11 cellular contexts compared by ENCODE assay signal in the genomic region with DNA sequence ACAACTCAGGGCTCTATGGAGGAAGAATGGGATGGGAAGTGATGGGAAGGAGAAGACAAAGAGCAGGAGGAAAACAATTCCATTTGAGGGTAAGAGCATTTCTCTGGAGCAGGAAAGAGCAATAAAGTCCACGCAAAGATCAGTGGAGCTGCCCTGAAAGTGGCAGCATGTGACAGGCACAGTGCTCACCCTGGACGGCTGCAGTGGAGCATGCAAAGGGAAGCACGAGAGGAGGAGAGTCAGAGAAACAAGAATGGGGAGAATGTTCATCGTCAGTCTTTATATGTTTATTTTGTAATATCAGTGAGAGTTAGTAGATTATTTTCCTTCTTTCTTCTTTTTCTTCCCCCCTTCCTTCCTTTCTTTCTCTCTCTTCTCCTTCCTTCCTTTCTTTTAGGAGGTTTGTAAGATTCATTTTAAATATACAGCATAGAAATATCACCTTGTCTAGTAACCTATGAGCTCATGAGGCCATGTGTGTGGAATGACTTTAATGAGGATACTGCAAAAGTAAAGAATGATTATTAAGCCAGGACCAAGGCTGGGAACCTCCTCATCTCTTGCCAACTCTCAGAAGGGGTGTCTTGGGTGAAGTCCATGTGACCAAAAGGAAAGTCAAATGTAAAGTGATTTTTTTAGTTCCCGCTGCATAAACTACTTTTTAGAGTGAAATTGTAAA.
DNase-seq lines count a peak whose midpoint lies in the region; ATAC-seq and TF ChIP-seq lines count a peak whose summit lies in the region.
"Had no signal": no experiment of that assay in that cellular context is flagged by ENCODE, and none has a peak within 500 bp of the region (broad histone marks: within the 10 kb centered on the region; RNA-seq: fewer than 3 reads in every experiment).

No MANE protein-coding gene starts in this region.

- no peaks in the 10 kb centered on the region for H4K20me1 ChIP-seq in mammary epithelial cell (ENCODE audit: insufficient read depth, low read length)

- peak overlapping the region; percentile 70 for H3K27ac Mint-ChIP-seq in MCF 10A (ENCODE audit: low read depth, unreplicated experiment)
- H3K27ac Mint-ChIP-seq: activated naive CD8-positive, alpha-beta T cell treated with anti-CD3 and anti-CD28 coated beads for 36 hours had no signal

- H3K9ac ChIP-seq in mammary epithelial cell (ENCODE audit: insufficient read depth, low read length) (no peak overlapping the region), mesenchymal stem cell (ENCODE audit: low read length) (peak overlapping the region; percentile 85)

- H3K27me3 ChIP-seq in breast epithelium (no peaks in the 10 kb centered on the region), mammary epithelial cell (ENCODE audit: insufficient read depth, low read length) (no peaks in the 10 kb centered on the region), mesenchymal stem cell (ENCODE audit: control insufficient read depth in 1 of 2, insufficient read depth in 1 of 2, low read length in 2 of 2) (no peaks in the 10 kb centered on the region)
- H3K27me3 ChIP-seq: gastroesophageal sphincter, testis had no signal

- peak overlapping the region; percentile 17 to 61 for H3K18ac ChIP-seq in mesenchymal stem cell (ENCODE audit: low read depth in 1 of 2, low read length in 2 of 2)

- no peak for TF ChIP-seq POLR2A in breast epithelium (IDR thresholded peaks at IDR 0.05)

- peak overlapping the region; percentile 42 to 84 for H2BK12ac ChIP-seq in mesenchymal stem cell (ENCODE audit: low read length in 2 of 2)

- dilution Hi-C loops in mammary epithelial cell (cut with HindIII; ENCODE audit: low sequenced_read_pairs) = no loop called here

- no peak for TF ChIP-seq CTCF in MCF 10A (IDR thresholded peaks at IDR 0.05; ENCODE audit: unreplicated experiment)
- no peak for TF ChIP-seq CTCF in breast epithelium (IDR thresholded peaks at IDR 0.05)
- TF ChIP-seq CTCF in mammary epithelial cell (conservative IDR thresholded peaks at IDR 0.05 in 1 of 2, IDR thresholded peaks at IDR 0.05 in 1 of 2; ENCODE audit: extremely low read depth in 1 of 2, insufficient read depth in 1 of 2, low read depth in 1 of 2, low read length in 2 of 2) = no peak

- DNase-seq in MCF 10A (ENCODE audit: unreplicated experiment) (no peak), breast epithelium (ENCODE audit: low spot score in 2 of 2) (no peak), mammary epithelial cell (no peak), mesenchymal stem cell (peak; percentile 58), T-helper 1 cell (no peak), NCI-H128 (lab: John Stamatoyannopoulos, UW; ENCODE audit: unreplicated experiment) (no peak)
- DNase-seq: activated naive CD8-positive, alpha-beta T cell treated with anti-CD3 and anti-CD28 coated beads for 36 hours had no signal

- CTCF ChIA-PET in MCF 10A (lab: Yijun Ruan, JAX) (interaction anchor here (0.7 kb wide), 1 partner anchor 246 kb away, joined by 3 read pairs; no protein-coding TSS in a partner anchor), mammary epithelial cell (lab: Charles Lee; ENCODE audit: low non-redundant PET) (no interaction called here)

- peak overlapping the region; percentile 5 for H2BK5ac ChIP-seq in mesenchymal stem cell (ENCODE audit: low read depth, low read length, poor library complexity, severe bottlenecking)

- H3K4me2 ChIP-seq in mammary epithelial cell (ENCODE audit: insufficient read depth, low read depth, low read length) (peak overlapping the region; percentile 61), mesenchymal stem cell (ENCODE audit: low read length, poor library complexity, severe bottlenecking) (no peak overlapping the region)

- H3K14ac ChIP-seq in mesenchymal stem cell (ENCODE audit: low read length in 2 of 2) = no peak overlapping the region

- H3K4me3 ChIP-seq in breast epithelium = no peak overlapping the region
- no peak overlapping the region for H3K4me3 ChIP-seq in mammary epithelial cell (replicated peaks in 1 of 3; ENCODE audit: insufficient read depth in 1 of 3, low read depth in 2 of 3, low read length in 3 of 3)
- peak overlapping the region in 1 of 2 experiments; percentile 58 for H3K4me3 ChIP-seq in mesenchymal stem cell (ENCODE audit: insufficient read depth in 1 of 2, low read depth in 1 of 2, low read length in 2 of 2)
- H3K4me3 ChIP-seq: gastroesophageal sphincter, testis had no signal

- H2AK5ac ChIP-seq in mesenchymal stem cell (ENCODE audit: low read length, severe bottlenecking) = peak overlapping the region; percentile 13

- no peak overlapping the region for H3K23ac ChIP-seq in mesenchymal stem cell (ENCODE audit: low read length in 2 of 2)

- H3K27ac ChIP-seq in breast epithelium (no peak overlapping the region), mammary epithelial cell (ENCODE audit: insufficient read depth, low read depth, low read length) (peak overlapping the region; percentile 39), mesenchymal stem cell (ENCODE audit: low read length, poor library complexity, severe bottlenecking) (peak overlapping the region; percentile 99)
- H3K27ac ChIP-seq: testis had no signal

- H2BK15ac ChIP-seq in mesenchymal stem cell (ENCODE audit: low read depth, poor library complexity, severe bottlenecking) = no peak overlapping the region

- in situ Hi-C loops in mammary epithelial cell (cut with MboI; ENCODE audit: low sequenced_read_pairs in 2 of 2) = no loop called here

- H3K9me3 ChIP-seq in breast epithelium (peaks cover 0 to 16% of the 10 kb centered on the region in 2 donors), mammary epithelial cell (replicated peaks; ENCODE audit: insufficient read depth, low read length) (peaks cover 9% of the 10 kb centered on the region), mesenchymal stem cell (ENCODE audit: control insufficient read depth, low read length) (no peaks in the 10 kb centered on the region)
- H3K9me3 ChIP-seq: gastroesophageal sphincter, testis had no signal

- no peaks in the 10 kb centered on the region for H3K36me3 Mint-ChIP-seq in MCF 10A (ENCODE audit: insufficient read depth, unreplicated experiment)
- H3K36me3 Mint-ChIP-seq: activated naive CD8-positive, alpha-beta T cell treated with anti-CD3 and anti-CD28 coated beads for 36 hours had no signal

- no peaks in the 10 kb centered on the region for H3K4me1 ChIP-seq in breast epithelium
- peaks cover 22% of the 10 kb centered on the region for H3K4me1 ChIP-seq in mammary epithelial cell (ENCODE audit: insufficient read depth, low read length)
- peaks cover 5% of the 10 kb centered on the region for H3K4me1 ChIP-seq in mesenchymal stem cell (ENCODE audit: control insufficient read depth, insufficient read depth, low read depth, low read length)
- H3K4me1 ChIP-seq: testis had no signal

- ATAC-seq in HG02981 (IDR thresholded peaks at IDR 0.05; ENCODE audit: unreplicated experiment) = no peak
- no peak for ATAC-seq in GM18511 (IDR thresholded peaks at IDR 0.05; ENCODE audit: unreplicated experiment)

- 48% methylated on average over 5 of the region's 5 CpGs for WGBS in mammary epithelial cell (ENCODE audit: low coverage, missing lambda C conversion rate)
- WGBS in mesenchymal stem cell = 2% methylated on average over 2 of the region's 5 CpGs

- no peaks in the 10 kb centered on the region for H3K27me3 Mint-ChIP-seq in MCF 10A (ENCODE audit: insufficient read depth, unreplicated experiment)
- H3K27me3 Mint-ChIP-seq: activated naive CD8-positive, alpha-beta T cell treated with anti-CD3 and anti-CD28 coated beads for 36 hours had no signal

- H4K8ac ChIP-seq in mesenchymal stem cell (ENCODE audit: low read length) = peak overlapping the region; percentile 1

- intact Hi-C loops in MCF 10A (cut with micrococcal nuclease) (loop anchor here (1.0 to 10.0 kb wide), 3 partner anchors 26 to 306 kb away; no protein-coding TSS in a partner anchor), breast epithelium (cut with DNase I; ENCODE audit: low total_unique reads) (no loop called here), mammary epithelial cell (cut with micrococcal nuclease) (loop anchor here (1.0 to 10.0 kb wide), 2 partner anchors 30 to 114 kb away; no protein-coding TSS in a partner anchor)

- H2BK120ac ChIP-seq in mesenchymal stem cell (ENCODE audit: low read depth, low read length) = no peak overlapping the region

- peaks cover 7% of the 10 kb centered on the region for H3K36me3 ChIP-seq in breast epithelium
- H3K36me3 ChIP-seq in mammary epithelial cell (ENCODE audit: insufficient read depth, low read length) = no peaks in the 10 kb centered on the region
- no peaks in the 10 kb centered on the region for H3K36me3 ChIP-seq in mesenchymal stem cell (ENCODE audit: control insufficient read depth in 1 of 2, insufficient read depth in 2 of 2, low read depth in 1 of 2, low read length in 2 of 2)
- H3K36me3 ChIP-seq: gastroesophageal sphincter had no signal

- no peaks in the 10 kb centered on the region for H3K79me2 ChIP-seq in mammary epithelial cell (ENCODE audit: insufficient read depth, low read length)

- no peak overlapping the region for H4K91ac ChIP-seq in mesenchymal stem cell (ENCODE audit: low read length)

- POLR2A ChIA-PET in MCF 10A (lab: Yijun Ruan, JAX) = interaction anchor here (0.6 to 1.7 kb wide), 9 partner anchors 15 to 987 kb away, joined by 3 to 10 read pairs (median 4); no protein-coding TSS in a partner anchor

- H3K79me1 ChIP-seq in mesenchymal stem cell (replicated peaks; ENCODE audit: low read length, poor library complexity, severe bottlenecking) = no peaks in the 10 kb centered on the region

- peak overlapping the region; percentile 40 to 63 for H3K4ac ChIP-seq in mesenchymal stem cell (ENCODE audit: low read depth in 1 of 2, low read length in 2 of 2)

- BruUV-seq in MCF 10A (replicated peaks; lab: Mats Ljungman, UMichigan) = no TSS peak
- no TSS peak for BruUV-seq in mammary epithelial cell (replicated peaks; lab: Mats Ljungman, UMichigan)

- H2AFZ ChIP-seq in mammary epithelial cell (ENCODE audit: low read depth, low read length) = peak overlapping the region; percentile 20
- no peak overlapping the region for H2AFZ ChIP-seq in mesenchymal stem cell (ENCODE audit: low read depth, low read length)

- H3K4me3 Mint-ChIP-seq in MCF 10A (ENCODE audit: unreplicated experiment) = no peak overlapping the region
- H3K4me3 Mint-ChIP-seq: activated naive CD8-positive, alpha-beta T cell treated with anti-CD3 and anti-CD28 coated beads for 36 hours had no signal

- H3K4me1 Mint-ChIP-seq in MCF 10A (ENCODE audit: insufficient read depth, unreplicated experiment) = peaks cover 21% of the 10 kb centered on the region
- H3K4me1 Mint-ChIP-seq: activated naive CD8-positive, alpha-beta T cell treated with anti-CD3 and anti-CD28 coated beads for 36 hours had no signal

- peaks cover 8% of the 10 kb centered on the region for H3K9me3 Mint-ChIP-seq in MCF 10A (ENCODE audit: unreplicated experiment)

Comparison
In these comparisons a context has a peak if more than half of its experiments do, and no peak if none do; other contexts are left out.
1. H3K27ac ChIP-seq: peak in mammary epithelial cell (single experiment) and mesenchymal stem cell (single experiment); none in breast epithelium (0 of 2).